In genomic region chr2:204483497-204484164, GRCh38 we compare ENCODE assay signal across 16 cellular contexts.
A peak's percentile ranks its signal among the peaks of the same experiment; 100 is the strongest.
DNase-seq lines count a peak whose midpoint lies in the region; ATAC-seq and TF ChIP-seq lines count a peak whose summit lies in the region.
"Had no signal": no experiment of that assay in that cellular context is flagged by ENCODE, and none has a peak within 500 bp of the region (broad histone marks: within the 10 kb centered on the region; RNA-seq: fewer than 3 reads in every experiment).

No MANE protein-coding gene starts in this region.

- peaks cover 17% of the 10 kb centered on the region for H3K4me1 Mint-ChIP-seq in MCF 10A (ENCODE audit: insufficient read depth, unreplicated experiment)
- H3K4me1 Mint-ChIP-seq: memory B cell had no signal

- no peaks in the 10 kb centered on the region for H3K27me3 ChIP-seq in breast epithelium
- no peaks in the 10 kb centered on the region for H3K27me3 ChIP-seq in thyroid gland
- H3K27me3 ChIP-seq in upper lobe of right lung = no peaks in the 10 kb centered on the region

- TF ChIP-seq CTCF in MCF 10A (IDR thresholded peaks at IDR 0.05; ENCODE audit: unreplicated experiment) (no peak), breast epithelium (IDR thresholded peaks at IDR 0.05) (no peak), thyroid gland (IDR thresholded peaks at IDR 0.05) (no peak), upper lobe of right lung (IDR thresholded peaks at IDR 0.05) (no peak)

- intact Hi-C loops in MCF 10A (cut with micrococcal nuclease) = no loop called here
- intact Hi-C loops in breast epithelium (cut with DNase I; ENCODE audit: low total_unique reads) = no loop called here
- intact Hi-C loops in thyroid gland (cut with DNase I) = no loop called here
- intact Hi-C loops in upper lobe of right lung (cut with DNase I) = no loop called here

- H3K36me3 Mint-ChIP-seq in MCF 10A (ENCODE audit: insufficient read depth, unreplicated experiment) = no peaks in the 10 kb centered on the region
- H3K36me3 Mint-ChIP-seq: memory B cell had no signal

- H3K4me3 ChIP-seq in breast epithelium (no peak overlapping the region), thyroid gland (replicated peaks in 1 of 3) (no peak overlapping the region), upper lobe of right lung (no peak overlapping the region)

- H3K4me1 ChIP-seq in breast epithelium = no peaks in the 10 kb centered on the region
- H3K4me1 ChIP-seq in thyroid gland = no peaks in the 10 kb centered on the region
- H3K4me1 ChIP-seq in upper lobe of right lung = no peaks in the 10 kb centered on the region

- no peak overlapping the region for H3K4me3 Mint-ChIP-seq in MCF 10A (ENCODE audit: unreplicated experiment)
- H3K4me3 Mint-ChIP-seq: memory B cell had no signal

- H3K27me3 Mint-ChIP-seq in MCF 10A (ENCODE audit: insufficient read depth, unreplicated experiment) = no peaks in the 10 kb centered on the region
- H3K27me3 Mint-ChIP-seq: memory B cell had no signal

- no peak overlapping the region for H3K27ac Mint-ChIP-seq in MCF 10A (ENCODE audit: low read depth, unreplicated experiment)
- H3K27ac Mint-ChIP-seq: memory B cell had no signal

- no TSS peak for BruUV-seq in MCF 10A (replicated peaks; lab: Mats Ljungman, UMichigan)

- H3K36me3 ChIP-seq in breast epithelium (no peaks in the 10 kb centered on the region), thyroid gland (no peaks in the 10 kb centered on the region), upper lobe of right lung (no peaks in the 10 kb centered on the region)

- ATAC-seq in upper lobe of right lung (no peak), GM21717 (IDR thresholded peaks at IDR 0.05; ENCODE audit: unreplicated experiment) (no peak)
- ATAC-seq: esophagus mucosa had no signal

- H3K9me3 ChIP-seq in breast epithelium = no peaks in the 10 kb centered on the region
- no peaks in the 10 kb centered on the region for H3K9me3 ChIP-seq in thyroid gland
- H3K9me3 ChIP-seq in upper lobe of right lung = no peaks in the 10 kb centered on the region

- no peak for TF ChIP-seq POLR2A in breast epithelium (IDR thresholded peaks at IDR 0.05)
- TF ChIP-seq POLR2A in thyroid gland (IDR thresholded peaks at IDR 0.05) = no peak

- DNase-seq in MCF 10A (ENCODE audit: unreplicated experiment) (peak; percentile 13), breast epithelium (ENCODE audit: low spot score in 2 of 2) (no peak), NCI-H345 (lab: John Stamatoyannopoulos, UW) (peak; percentile 79), dermis blood vessel endothelial cell (peak; percentile 45), thyroid gland (peak; percentile 15 to 36), upper lobe of right lung (no peak)
- no peak for DNase-seq in stimulated activated CD4-positive, alpha-beta T cell treated with anti-CD3 and anti-CD28 coated beads, Interleukin-4, amount 100 ng/mL, for 24 hours
- DNase-seq: activated CD8-positive, alpha-beta memory T cell treated with anti-CD3 and anti-CD28 coated beads for 24 hours; activated naive CD4-positive, alpha-beta T cell treated with Interleukin-2 at 50 U/mL for 16 hours; hippocampal formation; NCI-H2107; occipital lobe; trophoblast cell had no signal

- CTCF ChIA-PET in MCF 10A (lab: Yijun Ruan, JAX) = interaction anchor here (0.6 to 0.8 kb wide), 2 partner anchors 205 to 1196 kb away, joined by 3 read pairs; no protein-coding TSS in a partner anchor

- H3K27ac ChIP-seq in breast epithelium = no peak overlapping the region
- H3K27ac ChIP-seq in thyroid gland = no peak overlapping the region
- H3K27ac ChIP-seq in upper lobe of right lung = no peak overlapping the region

- POLR2A ChIA-PET in MCF 10A (lab: Yijun Ruan, JAX) = interaction anchor here (0.8 kb wide), 1 partner anchor 185 kb away, joined by 3 read pairs; no protein-coding TSS in a partner anchor

- WGBS in thyroid gland, 2 donors = 54 to 58% methylated on average over 4 of the region's 4 CpGs

- no peaks in the 10 kb centered on the region for H3K9me3 Mint-ChIP-seq in MCF 10A (ENCODE audit: unreplicated experiment)
- H3K9me3 Mint-ChIP-seq: memory B cell had no signal

Comparison
In these comparisons a context has a peak if more than half of its experiments do, and no peak if none do; other contexts are left out.
1. DNase-seq: peak in MCF 10A (single experiment), NCI-H345 (single experiment), dermis blood vessel endothelial cell (single experiment) and thyroid gland (2 of 2); none in breast epithelium (0 of 2), stimulated activated CD4-positive, alpha-beta T cell treated with anti-CD3 and anti-CD28 coated beads, Interleukin-4, amount 100 ng/mL, for 24 hours (single experiment) and upper lobe of right lung (single experiment).